ENCODE assay signal across 8 cellular contexts in genomic region chr7:43572516-43573049, GRCh38. TPM values are rescaled to one million over a fixed set of nuclear protein-coding genes. Genes with fewer than 3 reads are reported as not detected.
DNase-seq lines count a peak whose midpoint lies in the region; ATAC-seq and FAIRE-seq lines count a peak whose summit lies in the region.

No MANE protein-coding gene starts in this region.

- no peaks in the 10 kb centered on the region for H3K27me3 Mint-ChIP-seq in activated naive CD8-positive, alpha-beta T cell treated with anti-CD3 and anti-CD28 coated beads, Interleukin-2, amount 50 U/mL, for 24 hours
- H3K27me3 Mint-ChIP-seq in immature natural killer cell (ENCODE audit: low read depth in 3 of 3) = peaks cover 0 to 13% (median 5%) of the 10 kb centered on the region in 3 donors

- no peak overlapping the region for H3K4me3 ChIP-seq in MG63

- no peaks in the 10 kb centered on the region for H3K9me3 Mint-ChIP-seq in activated naive CD8-positive, alpha-beta T cell treated with anti-CD3 and anti-CD28 coated beads, Interleukin-2, amount 50 U/mL, for 24 hours
- no peaks in the 10 kb centered on the region for H3K9me3 Mint-ChIP-seq in immature natural killer cell

- H3K9me3 ChIP-seq in MG63 = peaks cover 8% of the 10 kb centered on the region

- peak overlapping the region; percentile 52 for H3K27ac Mint-ChIP-seq in activated naive CD8-positive, alpha-beta T cell treated with anti-CD3 and anti-CD28 coated beads, Interleukin-2, amount 50 U/mL, for 24 hours
- peak overlapping the region in 1 of 6 donors; percentile 63 for H3K27ac Mint-ChIP-seq in immature natural killer cell

- H3K4me3 Mint-ChIP-seq in activated naive CD8-positive, alpha-beta T cell treated with anti-CD3 and anti-CD28 coated beads, Interleukin-2, amount 50 U/mL, for 24 hours = peak overlapping the region; percentile 7
- H3K4me3 Mint-ChIP-seq in immature natural killer cell = no peak overlapping the region

- H3K27me3 ChIP-seq in MG63 = no peaks in the 10 kb centered on the region

- peak; percentile 91 for DNase-seq in MG63
- DNase-seq in activated naive CD8-positive, alpha-beta T cell treated with anti-CD3 and anti-CD28 coated beads, Interleukin-2, amount 50 U/mL, for 24 hours = no peak
- DNase-seq in islet precursor cell = peak; percentile 68
- no peak for DNase-seq in immature natural killer cell
- DNase-seq in frontal cortex (ENCODE audit: low spot score in 2 of 2) = no peak
- DNase-seq in middle frontal gyrus (ENCODE audit: extremely low spot score, low spot score) = no peak

- peak; percentile 57 for ATAC-seq in GM18907 (IDR thresholded peaks at IDR 0.05; ENCODE audit: unreplicated experiment)
- ATAC-seq in activated naive CD8-positive, alpha-beta T cell treated with anti-CD3 and anti-CD28 coated beads, Interleukin-2, amount 50 U/mL, for 24 hours = peak; percentile 71
- no peak for ATAC-seq in HG03108 (IDR thresholded peaks at IDR 0.05; ENCODE audit: unreplicated experiment)

- H3K4me1 Mint-ChIP-seq in activated naive CD8-positive, alpha-beta T cell treated with anti-CD3 and anti-CD28 coated beads, Interleukin-2, amount 50 U/mL, for 24 hours = peaks cover 33% of the 10 kb centered on the region
- no peaks in the 10 kb centered on the region for H3K4me1 Mint-ChIP-seq in immature natural killer cell

- H3K36me3 ChIP-seq in MG63 = no peaks in the 10 kb centered on the region

- no peak for FAIRE-seq in frontal cortex (lab: Jason Lieb, UNC)

- no peaks in the 10 kb centered on the region for H3K36me3 Mint-ChIP-seq in activated naive CD8-positive, alpha-beta T cell treated with anti-CD3 and anti-CD28 coated beads, Interleukin-2, amount 50 U/mL, for 24 hours (ENCODE audit: low read depth)
- no peaks in the 10 kb centered on the region for H3K36me3 Mint-ChIP-seq in immature natural killer cell

RNA-seq across cellular contexts. Expression of gene STK17A, which starts 10.3 kb away (rescaled TPM):
- 74.9 and 111 TPM in 2 replicates for total RNA-seq in MG63 (2014; rRNA removed; shearing (Covaris generic); ENCODE audit: low replicate concordance)
- polyA plus RNA-seq in immature natural killer cell = 100 to 1,000 TPM; 255 to 300 (median 271) TPM
- 13.0 TPM for total RNA-seq in frontal cortex

Comparison
In these comparisons a context has a peak if more than half of its experiments do, and no peak if none do; other contexts are left out.
1. DNase-seq: peak in MG63 (single experiment) and islet precursor cell (single experiment); none in activated naive CD8-positive, alpha-beta T cell treated with anti-CD3 and anti-CD28 coated beads, Interleukin-2, amount 50 U/mL, for 24 hours (single experiment), immature natural killer cell (0 of 3), frontal cortex (0 of 2) and middle frontal gyrus (single experiment).